In the genomic region with DNA sequence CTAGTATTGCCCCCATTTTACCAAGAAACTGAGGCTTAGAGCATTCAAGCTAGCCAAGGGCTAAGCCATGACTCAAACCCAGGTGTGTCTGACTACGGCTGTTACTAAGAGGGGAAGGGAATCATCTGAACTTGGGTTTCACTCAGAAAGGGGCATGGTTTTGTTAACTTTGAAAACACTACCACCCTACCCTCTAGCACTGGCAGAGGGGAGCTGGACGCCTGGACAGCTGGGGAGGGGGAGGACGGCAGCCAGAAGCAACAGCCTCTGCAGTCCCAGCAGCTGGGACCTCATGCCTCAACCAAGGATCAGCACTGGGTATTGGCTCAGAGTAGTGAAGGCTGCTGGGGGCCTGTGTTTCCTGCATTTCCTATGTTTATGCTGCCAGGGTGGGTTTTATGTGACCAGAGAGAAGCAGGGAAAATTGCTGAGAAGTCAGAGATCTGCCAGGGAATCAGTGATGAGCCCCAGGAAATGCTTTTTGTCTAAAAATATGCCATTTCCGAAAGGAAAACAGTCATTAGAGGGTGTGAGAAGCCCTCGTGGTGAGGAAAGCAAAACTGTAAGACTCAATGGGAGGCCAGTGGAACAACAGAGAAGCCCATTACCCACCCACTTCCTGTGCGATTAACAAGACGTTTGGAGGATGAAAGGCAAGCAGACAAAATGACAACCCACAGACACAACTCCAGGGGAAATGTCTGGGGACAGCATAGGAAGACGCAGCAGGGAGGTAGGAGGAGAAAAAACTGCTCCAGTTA, we compare ENCODE assay signal across 8 cellular contexts.
A peak's percentile ranks its signal among the peaks of the same experiment; 100 is the strongest.
DNase-seq lines count a peak whose midpoint lies in the region; ATAC-seq lines count a peak whose summit lies in the region.

No MANE protein-coding gene starts in this region.

- peak overlapping the region; percentile 91 for H3K27ac Mint-ChIP-seq in T-helper 1 cell treated with Interleukin-12 subunit alpha and Interleukin-12 subunit beta and Interleukin-4 antibody, amounts not matched to agents 30 μg/mL and 1 μg/mL, for 36 hours

- peaks cover 23% of the 10 kb centered on the region for H3K4me1 ChIP-seq in effector memory CD4-positive, alpha-beta T cell (ENCODE audit: control insufficient read depth, insufficient read depth, low read length, poor library complexity, severe bottlenecking)

- H3K9me3 ChIP-seq in effector memory CD4-positive, alpha-beta T cell (ENCODE audit: control insufficient read depth, low read length), result no peaks in the 10 kb centered on the region

- DNase-seq in NK-92 treated with Interleukin-12 subunit alpha and Interleukin-12 subunit beta, amount 100 ng/mL, for 24 hours (lab: John Stamatoyannopoulos, UW), result peak; percentile 47
- no peak for DNase-seq in NK-92 (lab: John Stamatoyannopoulos, UW; ENCODE audit: unreplicated experiment)
- DNase-seq in effector memory CD4-positive, alpha-beta T cell, result peak; percentile 11 to 14 (median 13)
- peak; percentile 20 for DNase-seq in stimulated activated CD8-positive, alpha-beta memory T cell treated with anti-CD3 and anti-CD28 coated beads, Interleukin-4, amount 100 ng/mL, for 24 hours (ENCODE audit: low read depth)
- no peak for DNase-seq in amniotic stem cell (lab: John Stamatoyannopoulos, UW)
- no peak for DNase-seq in D341Med (ENCODE audit: low spot score)

- H3K27me3 Mint-ChIP-seq in T-helper 1 cell treated with Interleukin-12 subunit alpha and Interleukin-12 subunit beta and Interleukin-4 antibody, amounts not matched to agents 30 μg/mL and 1 μg/mL, for 36 hours (ENCODE audit: low read depth), result no peaks in the 10 kb centered on the region

- H3K27me3 ChIP-seq in effector memory CD4-positive, alpha-beta T cell (replicated peaks; ENCODE audit: control insufficient read depth, insufficient read depth, low read length, poor library complexity, severe bottlenecking), result no peaks in the 10 kb centered on the region

- H3K27ac ChIP-seq in effector memory CD4-positive, alpha-beta T cell (ENCODE audit: insufficient read depth, low read length, poor library complexity, severe bottlenecking), result no peak overlapping the region

- no peaks in the 10 kb centered on the region for H3K36me3 ChIP-seq in effector memory CD4-positive, alpha-beta T cell (ENCODE audit: control insufficient read depth, insufficient read depth, low read length)

- ATAC-seq in HG03045 (IDR thresholded peaks at IDR 0.05; ENCODE audit: unreplicated experiment), result no peak

- H3K4me1 Mint-ChIP-seq in T-helper 1 cell treated with Interleukin-12 subunit alpha and Interleukin-12 subunit beta and Interleukin-4 antibody, amounts not matched to agents 30 μg/mL and 1 μg/mL, for 36 hours (ENCODE audit: low read depth), result peaks cover 65% of the 10 kb centered on the region

- peak overlapping the region; percentile 12 for H3K4me3 ChIP-seq in effector memory CD4-positive, alpha-beta T cell (ENCODE audit: insufficient read depth, low read depth, low read length, poor library complexity, severe bottlenecking)

- peaks cover 3% of the 10 kb centered on the region for H3K9me3 Mint-ChIP-seq in T-helper 1 cell treated with Interleukin-12 subunit alpha and Interleukin-12 subunit beta and Interleukin-4 antibody, amounts not matched to agents 30 μg/mL and 1 μg/mL, for 36 hours

- peaks cover 16% of the 10 kb centered on the region for H3K36me3 Mint-ChIP-seq in T-helper 1 cell treated with Interleukin-12 subunit alpha and Interleukin-12 subunit beta and Interleukin-4 antibody, amounts not matched to agents 30 μg/mL and 1 μg/mL, for 36 hours (ENCODE audit: low read depth)

- H3K4me3 Mint-ChIP-seq in T-helper 1 cell treated with Interleukin-12 subunit alpha and Interleukin-12 subunit beta and Interleukin-4 antibody, amounts not matched to agents 30 μg/mL and 1 μg/mL, for 36 hours, result peak overlapping the region; percentile 64

Comparison
In these comparisons a context has a peak if more than half of its experiments do, and no peak if none do; other contexts are left out.
1. DNase-seq: peak in NK-92 treated with Interleukin-12 subunit alpha and Interleukin-12 subunit beta, amount 100 ng/mL, for 24 hours (single experiment), effector memory CD4-positive, alpha-beta T cell (3 of 3) and stimulated activated CD8-positive, alpha-beta memory T cell treated with anti-CD3 and anti-CD28 coated beads, Interleukin-4, amount 100 ng/mL, for 24 hours (single experiment); none in NK-92 (single experiment), amniotic stem cell (single experiment) and D341Med (single experiment).